18 cellular contexts compared by ENCODE assay signal in the genomic region with DNA sequence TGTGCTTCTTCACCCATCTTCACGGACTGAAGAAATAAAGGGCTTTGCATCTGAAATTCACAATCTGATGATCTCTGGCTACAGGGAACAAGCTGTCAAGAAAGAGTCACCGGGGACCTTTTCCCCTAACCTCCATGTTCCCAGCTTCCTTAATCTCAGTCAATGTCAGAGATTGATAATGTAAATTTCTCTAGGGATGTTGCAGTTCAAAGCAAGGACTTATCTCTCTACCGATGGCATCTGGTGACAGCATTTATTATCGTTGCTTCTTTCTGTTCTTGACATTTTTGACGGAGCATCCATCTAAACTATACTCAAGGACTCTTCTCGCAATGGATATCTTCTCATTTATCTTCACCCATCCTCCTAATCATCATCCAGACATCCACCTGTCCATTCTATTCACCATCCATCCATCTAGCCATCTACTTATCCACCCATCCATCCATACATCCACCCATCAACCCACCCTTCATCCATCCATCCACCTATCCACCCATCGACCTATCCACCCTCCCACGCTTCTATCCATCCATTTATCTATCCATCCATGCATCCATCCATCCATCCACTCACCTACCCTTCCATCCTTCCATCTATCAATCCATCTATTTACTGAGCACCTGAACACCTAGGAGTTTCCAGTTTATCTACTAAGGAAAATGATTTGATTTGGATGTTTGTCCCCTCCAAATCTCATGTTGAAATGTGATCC. TPM values are rescaled to one million over a fixed set of nuclear protein-coding genes. Genes with fewer than 3 reads are reported as not detected.
DNase-seq lines count a peak whose midpoint lies in the region; ATAC-seq, FAIRE-seq and TF ChIP-seq lines count a peak whose summit lies in the region.
"Had no signal": no experiment of that assay in that cellular context is flagged by ENCODE, and none has a peak within 500 bp of the region (broad histone marks: within the 10 kb centered on the region; RNA-seq: fewer than 3 reads in every experiment).

No MANE protein-coding gene starts in this region.

- peaks cover 76% of the 10 kb centered on the region for H3K4me1 Mint-ChIP-seq in central memory CD8-positive, alpha-beta T cell
- peaks cover 21 to 30% of the 10 kb centered on the region in 2 donors for H3K4me1 Mint-ChIP-seq in stimulated activated naive B cell treated with anti-CD40 and anti-IgM and Interleukin-4, amounts not matched to agents 10 μg/mL and 1 μg/mL and 100 μg/mL, for 72 hours

- no peak for TF ChIP-seq RAD21 in HepG2 (CRISPR knock-in tag; IDR thresholded peaks at IDR 0.05)

- H3K36me3 ChIP-seq in HepG2 (replicated peaks in 1 of 2; ENCODE audit: control insufficient read depth in 1 of 2, insufficient read depth in 2 of 2, low read length in 2 of 2) = no peaks in the 10 kb centered on the region; a peak in 2 of 5 replicates
- no peaks in the 10 kb centered on the region for H3K36me3 ChIP-seq in right lobe of liver
- H3K36me3 ChIP-seq in neutrophil = no peaks in the 10 kb centered on the region

- H3K9ac ChIP-seq in HepG2 (ENCODE audit: insufficient read depth, low read depth, low read length) = no peak overlapping the region

- peak overlapping the region; percentile 35 for H3K27ac Mint-ChIP-seq in central memory CD8-positive, alpha-beta T cell (ENCODE audit: low read depth)
- H3K27ac Mint-ChIP-seq in stimulated activated naive B cell treated with anti-CD40 and anti-IgM and Interleukin-4, amounts not matched to agents 10 μg/mL and 1 μg/mL and 100 μg/mL, for 72 hours = no peak overlapping the region
- H3K27ac Mint-ChIP-seq: B cell had no signal

- H3K27me3 ChIP-seq in HepG2 (ENCODE audit: control insufficient read depth in 1 of 2, insufficient read depth in 2 of 2, low read length in 2 of 2) (no peaks in the 10 kb centered on the region), right lobe of liver (no peaks in the 10 kb centered on the region), neutrophil (no peaks in the 10 kb centered on the region)

- no peak overlapping the region for H3K4me3 ChIP-seq in HepG2 (replicated peaks in 1 of 3; ENCODE audit: insufficient read depth in 1 of 3, low read depth in 2 of 3, low read length in 3 of 3)
- H3K4me3 ChIP-seq in right lobe of liver = no peak overlapping the region
- H3K4me3 ChIP-seq in neutrophil (ENCODE audit: low read depth in 1 of 2, low read length in 1 of 2) = no peak overlapping the region

- POLR2A ChIA-PET in HepG2 (lab: Yijun Ruan, JAX) = no interaction called here

- peaks cover 3% of the 10 kb centered on the region for H3K4me1 ChIP-seq in HepG2 (ENCODE audit: insufficient read depth, low read length)
- peaks cover 0 to 6% (median 0%) of the 10 kb centered on the region in 4 donors for H3K4me1 ChIP-seq in right lobe of liver
- H3K4me1 ChIP-seq in neutrophil (ENCODE audit: control insufficient read depth in 1 of 2, insufficient read depth in 1 of 2, low read depth in 1 of 2, low read length in 1 of 2) = peaks cover 82 to 94% of the 10 kb centered on the region in 2 experiments

- 93% methylated on average over 8 of the region's 8 CpGs for WGBS in HepG2 (ENCODE audit: low lambda C conversion rate)
- 89% methylated on average over 6 of the region's 8 CpGs for WGBS in right lobe of liver (ENCODE audit: insufficient coverage, low coverage, low lambda C conversion rate, missing lambda C conversion rate)

- no TSS peak for BruUV-seq in HepG2 (replicated peaks; lab: Mats Ljungman, UMichigan)

- in situ Hi-C loops in HepG2 (cut with HindIII; ENCODE audit: extremely low pct_ligation_motif_present, low pct_unique_long_range_greater_than_20kb) = no loop called here

- peaks cover 16% of the 10 kb centered on the region for H3K79me2 ChIP-seq in HepG2 (ENCODE audit: insufficient read depth, low read length)

- H3K27ac ChIP-seq in HepG2 (ENCODE audit: extremely low read length, insufficient read depth, low read length) (no peak overlapping the region), right lobe of liver (no peak overlapping the region), neutrophil (peak overlapping the region; percentile 90)

- ATAC-seq in HepG2 (no peak), right lobe of liver (no peak)
- no peak for ATAC-seq in central memory CD8-positive, alpha-beta T cell (replicated peaks; ENCODE audit: extremely low read depth, poor library complexity, severe bottlenecking)
- ATAC-seq in stimulated activated naive B cell treated with anti-CD40 and anti-IgM and Interleukin-4, amounts not matched to agents 10 μg/mL and 1 μg/mL and 100 μg/mL, for 72 hours (replicated peaks) = no peak

- H4K20me1 ChIP-seq in HepG2 (ENCODE audit: insufficient read depth, low read length) = no peaks in the 10 kb centered on the region

- H3K36me3 Mint-ChIP-seq in central memory CD8-positive, alpha-beta T cell (ENCODE audit: insufficient read depth) = peaks cover 6% of the 10 kb centered on the region
- H3K36me3 Mint-ChIP-seq in stimulated activated naive B cell treated with anti-CD40 and anti-IgM and Interleukin-4, amounts not matched to agents 10 μg/mL and 1 μg/mL and 100 μg/mL, for 72 hours = peaks cover 8 to 11% of the 10 kb centered on the region in 2 donors

- H3K9me3 ChIP-seq in HepG2 (ENCODE audit: low read length) (no peaks in the 10 kb centered on the region), right lobe of liver (no peaks in the 10 kb centered on the region), neutrophil (no peaks in the 10 kb centered on the region)

- H3K4me3 Mint-ChIP-seq in central memory CD8-positive, alpha-beta T cell = no peak overlapping the region
- no peak overlapping the region for H3K4me3 Mint-ChIP-seq in stimulated activated naive B cell treated with anti-CD40 and anti-IgM and Interleukin-4, amounts not matched to agents 10 μg/mL and 1 μg/mL and 100 μg/mL, for 72 hours
- H3K4me3 Mint-ChIP-seq: B cell; CD4-positive, CD25-positive, alpha-beta regulatory T cell had no signal

- H2AFZ ChIP-seq in HepG2 (ENCODE audit: low read length) = no peak overlapping the region

- CTCF ChIA-PET in HepG2 (lab: Yijun Ruan, JAX; ENCODE audit: low intra/inter-chr PET ratio, low total read pairs) = no interaction called here

- DNase-seq in HepG2 (ENCODE audit: low spot score) (no peak), right lobe of liver (no peak), cerebellar cortex (ENCODE audit: low spot score) (no peak), NCI-H82 treated with DMSO at 0.1 percent for 48 hours (lab: John Stamatoyannopoulos, UW; ENCODE audit: unreplicated experiment) (no peak)
- DNase-seq in central memory CD8-positive, alpha-beta T cell (ENCODE audit: low spot score in 2 of 2) = no peak
- DNase-seq in stimulated activated naive B cell treated with anti-CD40 and anti-IgM and Interleukin-4, amounts not matched to agents 10 μg/mL and 1 μg/mL and 100 μg/mL, for 72 hours = no peak
- DNase-seq: CD4-positive, CD25-positive, alpha-beta regulatory T cell; KG1; NCI-H1417 treated with DMSO at 0.1 percent for 48 hours; NCI-H187 treated with DMSO at 0.1 percent for 48 hours; NCI-H2227 treated with DMSO at 0.1 percent for 48 hours; NCI-H510A treated with DMSO at 0.1 percent for 48 hours; NCI-H82; SHP77 had no signal

- FAIRE-seq in HepG2 (lab: Jason Lieb, UNC) = no peak
- FAIRE-seq: GM12892, GM18507 had no signal

- no peak overlapping the region for H3K4me2 ChIP-seq in HepG2 (ENCODE audit: low read depth, low read length)

- no peak for TF ChIP-seq EP300 in HepG2 (IDR thresholded peaks at IDR 0.05; ENCODE audit: low read depth in 2 of 2, low read length in 2 of 2)
- TF ChIP-seq EP300 in HepG2 (CRISPR knock-in tag; IDR thresholded peaks at IDR 0.05; ENCODE audit: borderline replicate concordance) = no peak

- TF ChIP-seq POLR2A in HepG2 (IDR thresholded peaks at IDR 0.05; ENCODE audit: insufficient read depth in 1 of 2, low read depth in 2 of 2, low read length in 2 of 2) = no peak
- no peak for TF ChIP-seq POLR2A in right lobe of liver (IDR thresholded peaks at IDR 0.05)

- no peaks in the 10 kb centered on the region for H3K9me3 Mint-ChIP-seq in central memory CD8-positive, alpha-beta T cell
- peaks cover 0 to 3% of the 10 kb centered on the region in 2 donors for H3K9me3 Mint-ChIP-seq in stimulated activated naive B cell treated with anti-CD40 and anti-IgM and Interleukin-4, amounts not matched to agents 10 μg/mL and 1 μg/mL and 100 μg/mL, for 72 hours

- TF ChIP-seq CTCF in HepG2 (CRISPR knock-in tag; IDR thresholded peaks at IDR 0.05) (no peak), right lobe of liver (IDR thresholded peaks at IDR 0.05) (no peak), neutrophil (IDR thresholded peaks at IDR 0.05) (no peak)

- no peaks in the 10 kb centered on the region for H3K27me3 Mint-ChIP-seq in central memory CD8-positive, alpha-beta T cell
- no peaks in the 10 kb centered on the region for H3K27me3 Mint-ChIP-seq in stimulated activated naive B cell treated with anti-CD40 and anti-IgM and Interleukin-4, amounts not matched to agents 10 μg/mL and 1 μg/mL and 100 μg/mL, for 72 hours
- H3K27me3 Mint-ChIP-seq: B cell had no signal

- intact Hi-C loops in HepG2 (cut with micrococcal nuclease; ENCODE audit: unreplicated experiment) = no loop called here
- intact Hi-C loops in right lobe of liver (cut with DNase I) = no loop called here

TF ChIP-seq in HepG2, 621 proteins besides CTCF, POLR2A, EP300 and RAD21 (continues in another document):
- TF ChIP-seq SMAD3 (CRISPR knock-in tag; IDR thresholded peaks at IDR 0.05) = no peak

RNA-seq across cellular contexts. Expression of a gene that starts 7.3 kb away (rescaled TPM):
- 2.3 and 2.9 TPM in 2 replicates for total RNA-seq in HepG2 (2016; rRNA removed; fragmentation: Illumina TruSeq; extraction: Trizol)
- 2.3 and 2.7 TPM in 2 replicates for total RNA-seq in HepG2 (2016; cell fraction: cytosol; rRNA removed; fragmentation: Illumina TruSeq; extraction: Trizol; ENCODE audit: low read depth)
- 2.0 and 2.8 TPM in 2 replicates for total RNA-seq in HepG2 (2016; cell fraction: insoluble cytoplasmic fraction; rRNA removed; fragmentation: Illumina TruSeq; extraction: Trizol)
- 4.4 and 4.7 TPM in 2 replicates for total RNA-seq in HepG2 (2016; cell fraction: membrane; rRNA removed; fragmentation: Illumina TruSeq; extraction: Trizol)
- total RNA-seq in HepG2 (2016; cell fraction: nucleus; rRNA removed; fragmentation: Illumina TruSeq; extraction: Trizol) = 5.1 and 7.2 TPM in 2 replicates
- 3.5 and 3.6 TPM in 2 replicates for polyA plus RNA-seq in HepG2 (2011; rRNA removed)
- 1.6 and 2.1 TPM in 2 replicates for polyA plus RNA-seq in HepG2 (2011; cell fraction: cytosol; rRNA removed)
- 7.0 TPM in 2 replicates for polyA plus RNA-seq in HepG2 (2011; cell fraction: nucleus; rRNA removed)
- polyA plus RNA-seq in HepG2 (2012) = 5.6 and 6.5 TPM in 2 replicates
- 6.3 and 6.8 TPM in 2 replicates for polyA plus RNA-seq in HepG2 (2016; cell fraction: cytosol; fragmentation: Illumina TruSeq; extraction: Trizol; ENCODE audit: low read depth)
- 7.0 and 10.5 TPM in 2 replicates for polyA plus RNA-seq in HepG2 (2016; cell fraction: insoluble cytoplasmic fraction; fragmentation: Illumina TruSeq; extraction: Trizol; ENCODE audit: low read depth)
- polyA plus RNA-seq in HepG2 (2016; cell fraction: membrane; fragmentation: Illumina TruSeq; extraction: Trizol; ENCODE audit: low read depth) = 9.8 and 10.5 TPM in 2 replicates
- polyA plus RNA-seq in HepG2 (2016; cell fraction: nucleus; fragmentation: Illumina TruSeq; extraction: Trizol; ENCODE audit: insufficient read depth, low read depth) = 11.7 and 11.9 TPM in 2 replicates
- polyA minus RNA-seq in HepG2 (2011; rRNA and poly(A)+ RNA removed; ENCODE audit: low replicate concordance) = 5.5 TPM in 1 of 2 replicates, not detected in the other
- 4.6 and 4.9 TPM in 2 replicates for polyA minus RNA-seq in HepG2 (2011; cell fraction: cytosol; rRNA and poly(A)+ RNA removed)
- polyA minus RNA-seq in HepG2 (2011; cell fraction: nucleus; rRNA and poly(A)+ RNA removed) = 8.0 and 9.7 TPM in 2 replicates
- 10 to 100 TPM; 10.7 to 20.4 (median 18.9) TPM for total RNA-seq in right lobe of liver
